In genomic region chr1:44330935-44331334, GRCh38 we compare ENCODE assay signal across 28 cellular contexts.
"Had no signal": no experiment of that assay in that cellular context is flagged by ENCODE, and none has a peak within 500 bp of the region (broad histone marks: within the 10 kb centered on the region; RNA-seq: fewer than 3 reads in every experiment).

No MANE protein-coding gene starts in this region.

- H3K9me3 Mint-ChIP-seq: natural killer cell; nephron; neural progenitor cell; stimulated activated effector memory CD8-positive, alpha-beta T cell treated with anti-CD3 and anti-CD28 coated beads, Interleukin-12 subunit alpha, Interleukin-12 subunit beta, amount 100 ng/mL, for 72 hours; stimulated activated naive B cell treated with anti-CD40 and anti-IgM and Interleukin-4, amounts not matched to agents 10 μg/mL and 1 μg/mL and 100 μg/mL, for 72 hours; stimulated activated naive CD8-positive, alpha-beta T cell treated with anti-CD3 and anti-CD28 coated beads, Interleukin-15, Interleukin-2, amounts not matched to agents 100 ng/mL and 50 ng/mL, for 24 hours had no signal

- H3K4me3 ChIP-seq: neural progenitor cell, ovary, psoas muscle, right lobe of liver, sigmoid colon, stomach, thoracic aorta, thyroid gland, tibial nerve, upper lobe of left lung, uterus had no signal

- H3K27ac ChIP-seq: neural progenitor cell, ovary, parathyroid adenoma, psoas muscle, right lobe of liver, sigmoid colon, stomach, thoracic aorta, thyroid gland, tibial nerve, upper lobe of left lung, uterus had no signal

- ATAC-seq: natural killer cell; psoas muscle; right cardiac atrium; right lobe of liver; stimulated activated effector memory CD8-positive, alpha-beta T cell treated with anti-CD3 and anti-CD28 coated beads, Interleukin-12 subunit alpha, Interleukin-12 subunit beta, amount 100 ng/mL, for 72 hours; stimulated activated naive B cell treated with anti-CD40 and anti-IgM and Interleukin-4, amounts not matched to agents 10 μg/mL and 1 μg/mL and 100 μg/mL, for 72 hours had no signal

- H3K4me1 ChIP-seq: uterus had no signal

- FAIRE-seq: small intestine had no signal

- DNase-seq: natural killer cell; occipital lobe; ovary; posterior cingulate gyrus; psoas muscle; right cardiac atrium; right lobe of liver; sigmoid colon; small intestine; stimulated activated CD4-positive, alpha-beta T cell treated with anti-CD3 and anti-CD28 coated beads, Interleukin-15, amount 100 ng/mL, for 24 hours; stimulated activated CD4-positive, alpha-beta T cell treated with anti-CD3 and anti-CD28 coated beads, Interleukin-2, amount 100 ng/mL, for 24 hours; stimulated activated CD4-positive, alpha-beta T cell treated with anti-CD3 and anti-CD28 coated beads, Interleukin-2, amount 100 ng/mL, for 48 hours; stimulated activated CD4-positive, alpha-beta T cell treated with anti-CD3 and anti-CD28 coated beads, Interleukin-4, amount 100 ng/mL, for 24 hours; stimulated activated naive B cell treated with anti-CD40 and anti-IgM and Interleukin-4, amounts not matched to agents 10 μg/mL and 1 μg/mL and 100 μg/mL, for 72 hours; stimulated activated naive CD4-positive, alpha-beta T cell treated with Interleukin-2 at 50 U/mL for 16 hours; stomach; thyroid gland; trophoblast cell; upper lobe of left lung; uterus had no signal

- H3K36me3 ChIP-seq: neural progenitor cell, ovary, uterus had no signal

- H3K4me3 Mint-ChIP-seq: natural killer cell; nephron; neural progenitor cell; stimulated activated effector memory CD8-positive, alpha-beta T cell treated with anti-CD3 and anti-CD28 coated beads, Interleukin-12 subunit alpha, Interleukin-12 subunit beta, amount 100 ng/mL, for 72 hours; stimulated activated naive B cell treated with anti-CD40 and anti-IgM and Interleukin-4, amounts not matched to agents 10 μg/mL and 1 μg/mL and 100 μg/mL, for 72 hours; stimulated activated naive CD8-positive, alpha-beta T cell treated with anti-CD3 and anti-CD28 coated beads, Interleukin-15, Interleukin-2, amounts not matched to agents 100 ng/mL and 50 ng/mL, for 24 hours had no signal

- H3K27me3 ChIP-seq: neural progenitor cell, ovary, right lobe of liver, sigmoid colon, stomach, thyroid gland, tibial nerve, upper lobe of left lung, uterus had no signal

- H3K9me3 ChIP-seq: ovary, psoas muscle, right lobe of liver, sigmoid colon, stomach, thoracic aorta, thyroid gland, tibial nerve, upper lobe of left lung, uterus had no signal

- H3K27ac Mint-ChIP-seq: natural killer cell; nephron; neural progenitor cell; progenitor cell of endocrine pancreas; stimulated activated effector memory CD8-positive, alpha-beta T cell treated with anti-CD3 and anti-CD28 coated beads, Interleukin-12 subunit alpha, Interleukin-12 subunit beta, amount 100 ng/mL, for 72 hours; stimulated activated naive B cell treated with anti-CD40 and anti-IgM and Interleukin-4, amounts not matched to agents 10 μg/mL and 1 μg/mL and 100 μg/mL, for 72 hours; stimulated activated naive CD8-positive, alpha-beta T cell treated with anti-CD3 and anti-CD28 coated beads, Interleukin-15, Interleukin-2, amounts not matched to agents 100 ng/mL and 50 ng/mL, for 24 hours had no signal

- H3K27me3 Mint-ChIP-seq: progenitor cell of endocrine pancreas; stimulated activated naive B cell treated with anti-CD40 and anti-IgM and Interleukin-4, amounts not matched to agents 10 μg/mL and 1 μg/mL and 100 μg/mL, for 72 hours; stimulated activated naive CD8-positive, alpha-beta T cell treated with anti-CD3 and anti-CD28 coated beads, Interleukin-15, Interleukin-2, amounts not matched to agents 100 ng/mL and 50 ng/mL, for 24 hours had no signal
